Comparison of ENCODE assay signal across 8 cellular contexts in genomic region chr18:59268722-59269562, GRCh38. TPM values are rescaled to one million over a fixed set of nuclear protein-coding genes. Genes with fewer than 3 reads are reported as not detected.
DNase-seq lines count a peak whose midpoint lies in the region; ATAC-seq and TF ChIP-seq lines count a peak whose summit lies in the region.

No MANE protein-coding gene starts in this region.

- no peak overlapping the region for H3K4me3 ChIP-seq in NB4 (ENCODE audit: low read depth, low read length)
- no peak overlapping the region for H3K4me3 ChIP-seq in ovary

- H3K27me3 Mint-ChIP-seq in activated naive CD4-positive, alpha-beta T cell treated with anti-CD3 and anti-CD28 coated beads for 36 hours (ENCODE audit: low read depth), result peaks cover 81% of the 10 kb centered on the region

- H3K4me1 ChIP-seq in ovary (ENCODE audit: insufficient read depth), result peaks cover 2% of the 10 kb centered on the region

- WGBS in ovary, 3 donors, result 2% methylated on average over 73 to 90 of the region's 90 CpGs

- no peaks in the 10 kb centered on the region for H3K36me3 Mint-ChIP-seq in activated naive CD4-positive, alpha-beta T cell treated with anti-CD3 and anti-CD28 coated beads for 36 hours (ENCODE audit: low read depth)

- TF ChIP-seq CTCF in NB4 (IDR thresholded peaks at IDR 0.05; ENCODE audit: low read depth, low read length) (no peak), ovary (IDR thresholded peaks at IDR 0.05) (no peak)

- H3K4me3 Mint-ChIP-seq in activated naive CD4-positive, alpha-beta T cell treated with anti-CD3 and anti-CD28 coated beads for 36 hours, result peak overlapping the region; percentile 39

- peak; percentile 55 for ATAC-seq in stimulated activated naive CD8-positive, alpha-beta T cell treated with anti-CD3 and anti-CD28 coated beads, Interleukin-15, Interleukin-2, amounts not matched to agents 100 U/mL and 50 U/mL, for 24 hours
- no peak for ATAC-seq in GM18858 (IDR thresholded peaks at IDR 0.05; ENCODE audit: unreplicated experiment)

- no peak for TF ChIP-seq EP300 in ovary (IDR thresholded peaks at IDR 0.05)

- no peaks in the 10 kb centered on the region for H3K9me3 Mint-ChIP-seq in activated naive CD4-positive, alpha-beta T cell treated with anti-CD3 and anti-CD28 coated beads for 36 hours

- H3K27me3 ChIP-seq in ovary, result no peaks in the 10 kb centered on the region

- TF ChIP-seq POLR2A in NB4 (IDR thresholded peaks at IDR 0.05; ENCODE audit: extremely low read depth, insufficient read length) (no peak), ovary (IDR thresholded peaks at IDR 0.05) (no peak)

- no peaks in the 10 kb centered on the region for H3K36me3 ChIP-seq in ovary

- no peak overlapping the region for H3K27ac Mint-ChIP-seq in activated naive CD4-positive, alpha-beta T cell treated with anti-CD3 and anti-CD28 coated beads for 36 hours

- no peak overlapping the region for H3K27ac ChIP-seq in ovary

- peaks cover 29% of the 10 kb centered on the region for H3K4me1 Mint-ChIP-seq in activated naive CD4-positive, alpha-beta T cell treated with anti-CD3 and anti-CD28 coated beads for 36 hours (ENCODE audit: low read depth)

- CTCF ChIA-PET in activated naive CD4-positive, alpha-beta T cell treated with anti-CD3 and anti-CD28 coated beads for 36 hours (lab: Charles Lee), result interaction anchor here (0.6 to 1.8 kb wide), 6 partner anchors 17 to 662 kb away, joined by 3 to 6 read pairs (median 4); no protein-coding TSS in a partner anchor

- no peaks in the 10 kb centered on the region for H3K9me3 ChIP-seq in ovary

- DNase-seq in activated naive CD4-positive, alpha-beta T cell treated with anti-CD3 and anti-CD28 coated beads for 36 hours, result peak; percentile 68
- no peak for DNase-seq in activated naive CD4-positive, alpha-beta T cell treated with anti-CD3 and anti-CD28 coated beads, Interleukin-2, amount 50 U/mL, for 16 hours
- DNase-seq in NB4 (ENCODE audit: low read depth), result peak; percentile 37
- DNase-seq in activated T-cell treated with anti-CD3 and anti-CD28 coated beads, Interleukin-2, amount 50 U/mL, for 48 hours, result peak; percentile 62 to 76
- peak; percentile 31 for DNase-seq in iris pigment epithelial cell (ENCODE audit: low read depth)
- DNase-seq in stimulated activated naive CD8-positive, alpha-beta T cell treated with anti-CD3 and anti-CD28 coated beads, Interleukin-15, Interleukin-2, amounts not matched to agents 100 U/mL and 50 U/mL, for 24 hours, result peak; percentile 67
- DNase-seq in ovary, result no peak

- intact Hi-C loops in activated naive CD4-positive, alpha-beta T cell treated with anti-CD3 and anti-CD28 coated beads for 36 hours (cut with micrococcal nuclease), result loop anchor here (1.0 to 5.0 kb wide), 3 partner anchors 133 to 488 kb away; no protein-coding TSS in a partner anchor
- intact Hi-C loops in ovary (cut with DNase I), result no loop called here

RNA-seq across cellular contexts. Expression of gene RAX, which starts 4.3 kb away (rescaled TPM):
- not detected for total RNA-seq in activated naive CD4-positive, alpha-beta T cell treated with anti-CD3 and anti-CD28 coated beads for 36 hours
- total RNA-seq in ovary, result not detected
- polyA plus RNA-seq in ovary, result not detected

RNA-seq across cellular contexts. Expression of gene GRP, which starts 49.0 kb away (rescaled TPM):
- total RNA-seq in activated naive CD4-positive, alpha-beta T cell treated with anti-CD3 and anti-CD28 coated beads for 36 hours, result not detected
- 1 to 10 TPM in 1 of 7 donors, not detected in 6; 1.1 TPM for total RNA-seq in ovary
- polyA plus RNA-seq in ovary, result not detected

RNA-seq across cellular contexts. Expression of gene CPLX4, which starts 49.5 kb away (rescaled TPM):
- total RNA-seq in activated naive CD4-positive, alpha-beta T cell treated with anti-CD3 and anti-CD28 coated beads for 36 hours, result not detected
- not detected for total RNA-seq in ovary
- polyA plus RNA-seq in ovary, result not detected

Comparison
In these comparisons a context has a peak if more than half of its experiments do, and no peak if none do; other contexts are left out.
1. DNase-seq: peak in activated naive CD4-positive, alpha-beta T cell treated with anti-CD3 and anti-CD28 coated beads for 36 hours (single experiment), NB4 (single experiment), activated T-cell treated with anti-CD3 and anti-CD28 coated beads, Interleukin-2, amount 50 U/mL, for 48 hours (2 of 2), iris pigment epithelial cell (single experiment) and stimulated activated naive CD8-positive, alpha-beta T cell treated with anti-CD3 and anti-CD28 coated beads, Interleukin-15, Interleukin-2, amounts not matched to agents 100 U/mL and 50 U/mL, for 24 hours (single experiment); none in activated naive CD4-positive, alpha-beta T cell treated with anti-CD3 and anti-CD28 coated beads, Interleukin-2, amount 50 U/mL, for 16 hours (single experiment) and ovary (0 of 5).